In genomic region chr10:1451362-1451888, GRCh38 we compare ENCODE assay signal across 16 cellular contexts.
"Had no signal": no experiment of that assay in that cellular context is flagged by ENCODE, and none has a peak within 500 bp of the region (broad histone marks: within the 10 kb centered on the region; RNA-seq: fewer than 3 reads in every experiment).

No MANE protein-coding gene starts in this region.

- ATAC-seq: activated naive CD8-positive, alpha-beta T cell treated with anti-CD3 and anti-CD28 coated beads, Interleukin-2, amount 50 U/mL, for 24 hours; naive thymus-derived CD4-positive, alpha-beta T cell had no signal

- H3K4me1 Mint-ChIP-seq: immature natural killer cell had no signal

- DNase-seq: activated CD4-positive, alpha-beta T cell treated with anti-CD3 and anti-CD28 coated beads, Interleukin-2, amount 50 U/mL, for 4 hours; activated CD4-positive, CD25-positive, alpha-beta regulatory T cell treated with anti-CD3 and anti-CD28 coated beads, Interleukin-2, amount 50 U/mL, for 72 hours; activated naive CD4-positive, alpha-beta T cell treated with Interleukin-2 at 50 U/mL for 16 hours; activated naive CD8-positive, alpha-beta T cell treated with anti-CD3 and anti-CD28 coated beads, Interleukin-2, amount 50 U/mL, for 24 hours; activated T-cell treated with anti-CD3 and anti-CD28 coated beads for 4 hours; aorta; effector CD8-positive, alpha-beta T cell; head of caudate nucleus; immature natural killer cell; naive thymus-derived CD4-positive, alpha-beta T cell; retina; stimulated activated CD4-positive, alpha-beta T cell treated with anti-CD3 and anti-CD28 coated beads, Interleukin-2, amount 100 ng/mL, for 48 hours; stimulated activated naive CD4-positive, alpha-beta T cell treated with Interleukin-2 at 50 U/mL for 16 hours; substantia nigra had no signal

- H3K4me3 Mint-ChIP-seq: activated naive CD8-positive, alpha-beta T cell treated with anti-CD3 and anti-CD28 coated beads, Interleukin-2, amount 50 U/mL, for 24 hours; immature natural killer cell; mesothelial cell of epicardium; naive thymus-derived CD4-positive, alpha-beta T cell; T-helper 2 cell treated with Interferon-gamma antibody and Interleukin-4, amounts not matched to agents 5 μg/mL and 100 μg/mL, for 36 hours had no signal

- H3K27ac Mint-ChIP-seq: activated naive CD8-positive, alpha-beta T cell treated with anti-CD3 and anti-CD28 coated beads, Interleukin-2, amount 50 U/mL, for 24 hours; immature natural killer cell; mesothelial cell of epicardium; naive thymus-derived CD4-positive, alpha-beta T cell; T-helper 2 cell treated with Interferon-gamma antibody and Interleukin-4, amounts not matched to agents 5 μg/mL and 100 μg/mL, for 36 hours had no signal

- H3K36me3 Mint-ChIP-seq: immature natural killer cell, mesothelial cell of epicardium had no signal
